In genomic region chr5:56512314-56512996, GRCh38 we compare ENCODE assay signal across 15 cellular contexts.
A peak's percentile ranks its signal among the peaks of the same experiment; 100 is the strongest.
DNase-seq lines count a peak whose midpoint lies in the region; ATAC-seq and TF ChIP-seq lines count a peak whose summit lies in the region.
"Had no signal": no experiment of that assay in that cellular context is flagged by ENCODE, and none has a peak within 500 bp of the region (broad histone marks: within the 10 kb centered on the region; RNA-seq: fewer than 3 reads in every experiment).

No MANE protein-coding gene starts in this region.

- DNase-seq in AG20443 (ENCODE audit: low spot score) (peak; percentile 24), GM12865 (ENCODE audit: low read depth) (peak; percentile 5), cardiac fibroblast (ENCODE audit: low read depth in 2 of 2) (peak; percentile 16 to 22), right lobe of liver (no peak), GM10266 (ENCODE audit: extremely low spot score) (no peak), ureter (ENCODE audit: low spot score) (no peak)
- DNase-seq in stimulated activated CD4-positive, alpha-beta T cell treated with anti-CD3 and anti-CD28 coated beads, Interleukin-4, amount 100 ng/mL, for 4 hours: no peak
- DNase-seq: activated CD4-positive, alpha-beta memory T cell treated with anti-CD3 and anti-CD28 coated beads, Interleukin-2, amount 10 ng/mL, durations not matched to agents 7 days and 5 days; mammary epithelial cell; NCI-H187; NCI-H510A; nephron progenitor cell; stimulated activated CD4-positive, alpha-beta T cell treated with anti-CD3 and anti-CD28 coated beads, Interleukin-1b, Interleukin-23, amount 100 ng/mL, for 48 hours had no signal

- ATAC-seq in right lobe of liver (peak in 3 of 4 donors; percentile 35 to 55 (median 41)), GM19035 (IDR thresholded peaks at IDR 0.05; ENCODE audit: unreplicated experiment) (no peak)

- H3K27me3 ChIP-seq in right lobe of liver: no peaks in the 10 kb centered on the region
- H3K27me3 ChIP-seq: suprapubic skin had no signal

- WGBS in right lobe of liver (ENCODE audit: insufficient coverage, low coverage, low lambda C conversion rate, missing lambda C conversion rate): 83% methylated on average over 3 of the region's 6 CpGs

- no peaks in the 10 kb centered on the region for H3K9me3 ChIP-seq in right lobe of liver
- H3K9me3 ChIP-seq: suprapubic skin had no signal

- TF ChIP-seq POLR2A in right lobe of liver (IDR thresholded peaks at IDR 0.05): no peak

- no peak for TF ChIP-seq CTCF in GM12865 (IDR thresholded peaks at IDR 0.05; ENCODE audit: insufficient read depth, low read depth, low read length, missing control alignments)
- no peak for TF ChIP-seq CTCF in cardiac fibroblast (IDR thresholded peaks at IDR 0.05; ENCODE audit: low read depth, low read length)
- TF ChIP-seq CTCF in right lobe of liver (IDR thresholded peaks at IDR 0.05): no peak
- no peak for TF ChIP-seq CTCF in GM10266 (IDR thresholded peaks at IDR 0.05; ENCODE audit: control insufficient read depth, insufficient read depth, low read depth, missing control alignments)

- no peak overlapping the region for H3K27ac ChIP-seq in right lobe of liver
- H3K27ac ChIP-seq: suprapubic skin had no signal

- peaks cover 0 to 12% (median 5%) of the 10 kb centered on the region in 4 donors for H3K4me1 ChIP-seq in right lobe of liver

- H3K4me3 ChIP-seq in GM12865 (ENCODE audit: low read depth, low read length): no peak overlapping the region
- no peak overlapping the region for H3K4me3 ChIP-seq in cardiac fibroblast (replicated peaks in 1 of 2; ENCODE audit: low read depth in 2 of 2, low read length in 2 of 2)
- no peak overlapping the region for H3K4me3 ChIP-seq in right lobe of liver
- H3K4me3 ChIP-seq: suprapubic skin had no signal

- intact Hi-C loops in right lobe of liver (cut with DNase I): no loop called here

- no peaks in the 10 kb centered on the region for H3K36me3 ChIP-seq in right lobe of liver
- H3K36me3 ChIP-seq: suprapubic skin had no signal

Comparison
In these comparisons a context has a peak if more than half of its experiments do, and no peak if none do; other contexts are left out.
1. DNase-seq: peak in AG20443 (single experiment), GM12865 (single experiment) and cardiac fibroblast (2 of 2); none in right lobe of liver (0 of 3), GM10266 (single experiment), ureter (single experiment) and stimulated activated CD4-positive, alpha-beta T cell treated with anti-CD3 and anti-CD28 coated beads, Interleukin-4, amount 100 ng/mL, for 4 hours (0 of 2).